7 cellular contexts compared by ENCODE assay signal in genomic region chr5:3948838-3949237, GRCh38.
"Had no signal": no experiment of that assay in that cellular context is flagged by ENCODE, and none has a peak within 500 bp of the region (broad histone marks: within the 10 kb centered on the region; RNA-seq: fewer than 3 reads in every experiment).

No MANE protein-coding gene starts in this region.

- DNase-seq: GM23248, GOT3, H7, HFFc6, IMR-90 had no signal

- H3K27ac Mint-ChIP-seq: HFFc6 had no signal

- ATAC-seq: HCT116, K562 had no signal

- H3K4me3 Mint-ChIP-seq: HFFc6 had no signal
